21 cellular contexts compared by ENCODE assay signal in the genomic region with DNA sequence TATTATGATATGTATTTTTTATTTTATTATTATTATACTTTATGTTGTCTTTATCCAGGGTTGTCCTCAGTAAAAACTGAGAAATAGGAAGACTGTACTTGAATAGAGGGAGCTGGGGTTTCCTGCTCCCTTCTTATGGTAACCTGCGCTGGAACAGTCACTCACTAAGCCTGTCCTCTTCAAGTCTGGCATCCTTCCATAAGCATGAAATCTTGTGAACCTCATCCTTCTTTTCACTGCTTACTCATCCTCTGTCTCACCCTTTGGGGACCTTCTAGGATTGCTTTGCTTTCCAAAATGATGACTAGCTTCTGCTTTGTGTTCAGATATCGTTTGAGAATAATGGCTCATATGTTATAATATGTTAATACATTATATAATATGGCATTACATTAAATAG.
A peak's percentile ranks its signal among the peaks of the same experiment; 100 is the strongest.
DNase-seq lines count a peak whose midpoint lies in the region; ATAC-seq, FAIRE-seq and TF ChIP-seq lines count a peak whose summit lies in the region.
"Had no signal": no experiment of that assay in that cellular context is flagged by ENCODE, and none has a peak within 500 bp of the region (broad histone marks: within the 10 kb centered on the region; RNA-seq: fewer than 3 reads in every experiment).

No MANE protein-coding gene starts in this region.

- intact Hi-C loops in posterior cingulate gyrus (cut with DNase I), result no loop called here

- FAIRE-seq in H54 (lab: Jason Lieb, UNC), result no peak

- TF ChIP-seq POLR2A in H54 (IDR thresholded peaks at IDR 0.05; ENCODE audit: low read depth, low read length), result no peak

- DNase-seq in GM04504 (ENCODE audit: low read depth) (peak; percentile 63), RKO (ENCODE audit: low spot score) (peak; percentile 40), epithelial cell of prostate (ENCODE audit: low read depth, low spot score) (peak; percentile 56), renal cortical epithelial cell (ENCODE audit: low read depth) (peak; percentile 46), posterior cingulate gyrus (no peak), H54 (ENCODE audit: insufficient read length, low spot score) (no peak), anterior cingulate cortex (lab: John Stamatoyannopoulos, UW) (no peak)
- DNase-seq: activated CD4-positive, alpha-beta T cell treated with anti-CD3 and anti-CD28 coated beads, Interleukin-2, amount 10 ng/mL, durations not matched to agents 24 days and 14 days; activated gamma-delta T cell treated with Interleukin-2 at 50 U/mL for 16 hours; aorta; cortex of kidney; H9; Karpas-422; NCI-H1694; retina; stimulated activated CD4-positive, alpha-beta T cell treated with anti-CD3 and anti-CD28 coated beads, Interleukin-15, amount 100 ng/mL, for 24 hours; stimulated activated naive CD4-positive, alpha-beta T cell treated with Interleukin-2 at 50 U/mL for 16 hours; transverse colon had no signal

- H3K27ac ChIP-seq in epithelial cell of prostate, result no peak overlapping the region
- H3K27ac ChIP-seq: C4-2B, hepatocyte, transverse colon had no signal

- no peak for ATAC-seq in HG03039 (IDR thresholded peaks at IDR 0.05; ENCODE audit: unreplicated experiment)

Comparison
In these comparisons a context has a peak if more than half of its experiments do, and no peak if none do; other contexts are left out.
1. DNase-seq: peak in GM04504 (single experiment), RKO (single experiment), epithelial cell of prostate (single experiment) and renal cortical epithelial cell (single experiment); none in posterior cingulate gyrus (0 of 10), H54 (single experiment) and anterior cingulate cortex (0 of 58).